In the genomic region with DNA sequence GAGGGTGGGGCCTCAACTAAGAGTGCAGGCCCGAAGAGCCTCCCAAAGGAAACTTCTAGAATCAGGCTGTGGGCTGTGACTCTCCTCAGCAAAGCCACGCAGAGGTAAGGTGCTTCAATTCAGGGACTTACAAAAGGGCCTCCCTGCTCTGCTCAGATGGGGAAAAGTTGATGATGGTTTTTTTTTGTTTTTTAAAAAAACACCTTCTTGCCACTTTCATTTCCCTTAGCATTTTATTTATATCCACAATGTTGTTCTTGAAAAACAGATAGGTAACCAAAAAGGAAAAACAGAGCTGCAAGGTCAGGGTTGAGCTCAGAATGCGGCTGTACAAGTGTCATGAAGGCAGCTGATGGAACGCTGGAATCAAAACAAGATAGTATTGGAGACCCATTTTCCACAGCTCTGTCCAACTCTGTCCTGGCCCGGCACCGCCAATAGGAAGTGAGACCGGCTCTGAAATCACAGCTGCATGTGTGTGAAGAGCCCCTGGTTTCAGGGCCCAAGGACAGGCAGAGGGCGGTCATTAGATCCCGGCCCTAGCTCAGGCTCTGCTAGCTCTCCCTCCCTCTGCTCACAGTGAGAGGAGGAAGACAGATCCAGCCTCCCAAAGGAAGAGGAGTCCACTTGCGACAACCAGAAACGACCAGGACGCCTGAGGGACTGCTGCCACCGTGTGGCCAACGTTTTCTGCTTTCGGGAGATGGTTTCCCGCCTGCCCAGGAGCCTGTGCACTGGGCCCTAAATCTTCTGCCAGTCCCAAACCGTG, we compare ENCODE assay signal across 8 cellular contexts. TPM values are rescaled to one million over a fixed set of nuclear protein-coding genes. Genes with fewer than 3 reads are reported as not detected.
DNase-seq lines count a peak whose midpoint lies in the region; ATAC-seq, FAIRE-seq and TF ChIP-seq lines count a peak whose summit lies in the region.

No MANE protein-coding gene starts in this region.

- CTCF ChIA-PET in endothelial cell of umbilical vein (lab: Charles Lee), result interaction anchor here (0.5 to 4.4 kb wide), 57 partner anchors 8 to 753 kb away, joined by 3 to 186 read pairs (median 5); a partner anchor contains a TSS

- H3K9me3 ChIP-seq in endothelial cell of umbilical vein (replicated peaks; ENCODE audit: control insufficient read depth, insufficient read depth, low read length), result no peaks in the 10 kb centered on the region

- no peaks in the 10 kb centered on the region for H3K4me1 Mint-ChIP-seq in GM23338

- H3K27ac ChIP-seq in GM23338 (ENCODE audit: low read depth), result no peak overlapping the region
- H3K27ac ChIP-seq in endothelial cell of umbilical vein (ENCODE audit: insufficient read depth, low read depth, low read length), result peak overlapping the region; percentile 46

- no peaks in the 10 kb centered on the region for H3K9me3 Mint-ChIP-seq in GM23338

- H3K27ac Mint-ChIP-seq in GM23338, result peak overlapping the region; percentile 65; the same call in 1 of the 2 replicates

- peak; percentile 91 for ATAC-seq in GM23338
- ATAC-seq in GM18502 (IDR thresholded peaks at IDR 0.05; ENCODE audit: poor library complexity, unreplicated experiment), result no peak

- FAIRE-seq in endothelial cell of umbilical vein (lab: Jason Lieb, UNC), result peak; percentile 97

- H3K27me3 ChIP-seq in GM23338 (ENCODE audit: insufficient read depth) (no peaks in the 10 kb centered on the region), endothelial cell of umbilical vein (ENCODE audit: control insufficient read depth in 2 of 2, insufficient read depth in 2 of 2, low read length in 2 of 2) (no peaks in the 10 kb centered on the region)

- H3K79me2 ChIP-seq in GM23338 (replicated peaks; ENCODE audit: insufficient read depth) (no peaks in the 10 kb centered on the region), endothelial cell of umbilical vein (ENCODE audit: control insufficient read depth, insufficient read depth, low read length) (no peaks in the 10 kb centered on the region)

- peaks cover 2% of the 10 kb centered on the region for H3K27me3 Mint-ChIP-seq in GM23338 (ENCODE audit: insufficient read depth, low read depth, poor library complexity)

- dilution Hi-C loops in endothelial cell of umbilical vein (cut with MboI; ENCODE audit: extremely low pct_ligation_motif_present, low sequenced_read_pairs), result no loop called here

- no peaks in the 10 kb centered on the region for H3K9me1 ChIP-seq in endothelial cell of umbilical vein (replicated peaks; ENCODE audit: control insufficient read depth, extremely low read depth, insufficient read depth, low read length)

- H3K36me3 ChIP-seq in GM23338 (ENCODE audit: insufficient read depth) (peaks cover 7% of the 10 kb centered on the region), endothelial cell of umbilical vein (ENCODE audit: control insufficient read depth in 2 of 2, extremely low read depth in 1 of 2, insufficient read depth in 2 of 2, low read length in 2 of 2) (peaks cover 0 to 22% of the 10 kb centered on the region in 2 experiments)

- peak; percentile 66 for DNase-seq in AG09319 (ENCODE audit: extremely low read depth, low read depth)
- peak; percentile 91 for DNase-seq in GM23338 (ENCODE audit: low spot score)
- DNase-seq in NOMO-1 treated with dmso at 0.1 percent for 144 hours (lab: John Stamatoyannopoulos, UW; ENCODE audit: unreplicated experiment), result peak; percentile 74
- peak; percentile 82 for DNase-seq in activated CD8-positive, alpha-beta memory T cell treated with anti-CD3 and anti-CD28 coated beads, Interleukin-2, amount 50 U/mL, for 4 hours
- peak; percentile 86 for DNase-seq in endothelial cell of umbilical vein (ENCODE audit: low read depth, low spot score)
- DNase-seq in midbrain (lab: John Stamatoyannopoulos, UW), result peak; percentile 69
- DNase-seq in stimulated activated CD8-positive, alpha-beta memory T cell treated with anti-CD3 and anti-CD28 coated beads, Interleukin-15, amount 100 ng/mL, for 1 hour (ENCODE audit: low read depth), result peak; percentile 65

- no peaks in the 10 kb centered on the region for H3K9me2 ChIP-seq in GM23338 (ENCODE audit: insufficient read depth)

- H2AFZ ChIP-seq in GM23338 (no peak overlapping the region), endothelial cell of umbilical vein (ENCODE audit: low read depth, low read length) (peak overlapping the region; percentile 72)

- no peak overlapping the region for H3K4me2 ChIP-seq in GM23338
- H3K4me2 ChIP-seq in endothelial cell of umbilical vein (ENCODE audit: insufficient read depth, low read length), result no peak overlapping the region

- intact Hi-C loops in endothelial cell of umbilical vein (cut with micrococcal nuclease), result loop anchor here (1.0 to 5.0 kb wide), 7 partner anchors 34 to 756 kb away; a partner anchor contains a TSS

- peaks cover 26% of the 10 kb centered on the region for H3K36me3 Mint-ChIP-seq in GM23338 (ENCODE audit: low read depth)

- H3K4me1 ChIP-seq in GM23338 (ENCODE audit: insufficient read depth) (no peaks in the 10 kb centered on the region), endothelial cell of umbilical vein (ENCODE audit: control insufficient read depth, extremely low read depth, insufficient read depth, low read length) (peaks cover 6% of the 10 kb centered on the region)

- H3K4me3 ChIP-seq in GM23338 (no peak overlapping the region), endothelial cell of umbilical vein (replicated peaks in 1 of 3; ENCODE audit: insufficient read depth in 1 of 3, low read depth in 1 of 3, low read length in 3 of 3) (no peak overlapping the region)

- no peak overlapping the region for H3K9ac ChIP-seq in endothelial cell of umbilical vein (replicated peaks; ENCODE audit: extremely low read depth, insufficient read depth, low read length)

- POLR2A ChIA-PET in endothelial cell of umbilical vein (lab: Charles Lee), result interaction anchor here (1.0 to 1.6 kb wide), 3 partner anchors 53 to 135 kb away, joined by 3 to 9 read pairs (median 7); a partner anchor contains a TSS

- H4K20me1 ChIP-seq in GM23338 (replicated peaks; ENCODE audit: insufficient read depth) (peaks cover 6% of the 10 kb centered on the region; the same call in 1 of the 2 replicates), endothelial cell of umbilical vein (replicated peaks; ENCODE audit: control insufficient read depth, extremely low read depth, insufficient read depth, low read length) (no peaks in the 10 kb centered on the region)

- no peak overlapping the region for H3K4me3 Mint-ChIP-seq in GM23338

- TF ChIP-seq CTCF in AG09319 (IDR thresholded peaks at IDR 0.05; ENCODE audit: low read depth, low read length) (peak; percentile 85), GM23338 (conservative IDR thresholded peaks at IDR 0.05; ENCODE audit: low read depth in 2 of 2) (peak; percentile 76 to 92), endothelial cell of umbilical vein (IDR thresholded peaks at IDR 0.05; ENCODE audit: extremely low read depth in 1 of 2, insufficient read depth in 1 of 2, low read depth in 1 of 2, low read length in 2 of 2) (peak; percentile 78 to 87)

- H3F3A ChIP-seq in GM23338 (replicated peaks; ENCODE audit: low read depth), result no peaks in the 10 kb centered on the region

- no peak for TF ChIP-seq POLR2A in endothelial cell of umbilical vein (IDR thresholded peaks at IDR 0.05; ENCODE audit: low read depth, low read length)

- BruUV-seq in endothelial cell of umbilical vein (replicated peaks; lab: Mats Ljungman, UMichigan), result no TSS peak

TF ChIP-seq in GM23338, 12 proteins besides CTCF, POLR2A, EP300 and RAD21 (continues in another document):
- TF ChIP-seq JUNB (IDR thresholded peaks at IDR 0.05; ENCODE audit: unreplicated experiment), result no peak

TF ChIP-seq in endothelial cell of umbilical vein, 7 proteins besides CTCF, POLR2A, EP300 and RAD21:
- TF ChIP-seq, protein P1, sequence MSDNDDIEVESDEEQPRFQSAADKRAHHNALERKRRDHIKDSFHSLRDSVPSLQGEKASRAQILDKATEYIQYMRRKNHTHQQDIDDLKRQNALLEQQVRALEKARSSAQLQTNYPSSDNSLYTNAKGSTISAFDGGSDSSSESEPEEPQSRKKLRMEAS (IDR thresholded peaks at IDR 0.05; ENCODE audit: insufficient read depth, insufficient read length), result no peak
- TF ChIP-seq GATA2 (IDR thresholded peaks at IDR 0.05; ENCODE audit: insufficient read depth, insufficient read length, low read depth, low read length) (no peak), POLR2AphosphoS5 (IDR thresholded peaks at IDR 0.05; ENCODE audit: insufficient read depth, low read depth, low read length) (peak; percentile 27)

RNA-seq across cellular contexts. Expression of a gene that starts 58.3 kb away (rescaled TPM):
- 0.89 and 0.90 TPM in 2 replicates for total RNA-seq in GM23338 (2014; rRNA removed; shearing (Covaris generic))
- polyA plus RNA-seq in GM23338 (2016; fragmentation: Nextera tagmentation; extraction: Ambion mirVana) (0.43 TPM in 1 of 2 replicates, not detected in the other), endothelial cell of umbilical vein (30.3 and 30.6 TPM in 2 replicates)
- total RNA-seq in endothelial cell of umbilical vein, result 23.4 and 37.7 TPM in 2 replicates
- polyA plus RNA-seq in endothelial cell of umbilical vein (2011; cell fraction: cytosol; rRNA removed), result 14.0 and 24.3 TPM in 2 replicates
- polyA plus RNA-seq in endothelial cell of umbilical vein (2011; cell fraction: nucleus; rRNA removed), result 54.3 and 60.2 TPM in 2 replicates
- 30.3 and 45.3 TPM in 2 replicates for polyA plus RNA-seq in endothelial cell of umbilical vein (2012)
- 2.1 and 3.0 TPM in 2 replicates for polyA minus RNA-seq in endothelial cell of umbilical vein
- polyA minus RNA-seq in endothelial cell of umbilical vein (2011; cell fraction: cytosol; rRNA and poly(A)+ RNA removed), result 2.5 TPM
- polyA minus RNA-seq in endothelial cell of umbilical vein (2011; cell fraction: nucleus; rRNA and poly(A)+ RNA removed), result 15.2 and 55.6 TPM in 2 replicates

Comparison
In these comparisons a context has a peak if more than half of its experiments do, and no peak if none do; other contexts are left out.
1. RNA of a gene that starts 58.3 kb away (total RNA-seq): 23.4 to 37.7 TPM in endothelial cell of umbilical vein; 0.89 to 0.90 TPM in GM23338; every median in the first group is over 10 times any median in the second.
2. Peak in every context shown above with its lines, with median percentiles within 50 percentile points of each other: DNase-seq and CTCF ChIP-seq.